Comparison of ENCODE assay signal across 1 cellular context in genomic region chr10:67697646-67698245, GRCh38.
TF ChIP-seq lines count a peak whose summit lies in the region.

No MANE protein-coding gene starts in this region.

TF ChIP-seq in K562, 482 proteins besides CTCF, POLR2A, EP300 and RAD21 (continued from another document):
- TF ChIP-seq AFF1 (IDR thresholded peaks at IDR 0.05; ENCODE audit: low read depth in 1 of 2, partially characterized antibody in 2 of 2), result no peak
- TF ChIP-seq SMAD3 (CRISPR knock-in tag; conservative IDR thresholded peaks at IDR 0.05), result no peak
- no peak for TF ChIP-seq HEY1 (CRISPR knock-in tag; IDR thresholded peaks at IDR 0.05; ENCODE audit: borderline replicate concordance)
- no peak for TF ChIP-seq GTF2B (IDR thresholded peaks at IDR 0.05; ENCODE audit: extremely low read depth, insufficient read length)
- TF ChIP-seq GABPB1 (CRISPR knock-in tag; IDR thresholded peaks at IDR 0.05), result no peak
- no peak for TF ChIP-seq FOXA1 (IDR thresholded peaks at IDR 0.05; ENCODE audit: borderline replicate concordance)
- no peak for TF ChIP-seq HSF4 (CRISPR knock-in tag; IDR thresholded peaks at IDR 0.05; ENCODE audit: borderline replicate concordance)
- TF ChIP-seq FOXP1 (CRISPR knock-in tag; IDR thresholded peaks at IDR 0.05), result no peak
- peak; percentile 60 for TF ChIP-seq NFIC (IDR thresholded peaks at IDR 0.05)
- TF ChIP-seq PREB (CRISPR knock-in tag; IDR thresholded peaks at IDR 0.05), result no peak
- no peak for TF ChIP-seq NR2C2 (CRISPR knock-in tag; IDR thresholded peaks at IDR 0.05)
- TF ChIP-seq NR2C2 (tag; IDR thresholded peaks at IDR 0.05), result no peak
- no peak for TF ChIP-seq RERE (CRISPR knock-in tag; IDR thresholded peaks at IDR 0.05; ENCODE audit: borderline replicate concordance)
- TF ChIP-seq NCOR1 (IDR thresholded peaks at IDR 0.05), result no peak
- TF ChIP-seq MTA3 (IDR thresholded peaks at IDR 0.05; ENCODE audit: borderline replicate concordance), result no peak
- no peak for TF ChIP-seq SIRT6 (IDR thresholded peaks at IDR 0.05; ENCODE audit: low read depth, low read length)
- TF ChIP-seq HNRNPL (IDR thresholded peaks at IDR 0.05; ENCODE audit: low read depth, low read length), result no peak
- TF ChIP-seq THAP12 (CRISPR knock-in tag; IDR thresholded peaks at IDR 0.05), result no peak
- no peak for TF ChIP-seq ESRRA (IDR thresholded peaks at IDR 0.05; ENCODE audit: borderline replicate concordance, low read depth)
- TF ChIP-seq NR4A1 (CRISPR knock-in tag; IDR thresholded peaks at IDR 0.05), result no peak
- no peak for TF ChIP-seq NR4A1 (tag; IDR thresholded peaks at IDR 0.05)
- TF ChIP-seq MTF1 (CRISPR knock-in tag; IDR thresholded peaks at IDR 0.05; ENCODE audit: borderline replicate concordance), result no peak
- no peak for TF ChIP-seq GTF2F1 (IDR thresholded peaks at IDR 0.05; ENCODE audit: low read depth, low read length)
- no peak for TF ChIP-seq ZNF77 (CRISPR knock-in tag; IDR thresholded peaks at IDR 0.05)
- no peak for TF ChIP-seq HMG20B (CRISPR knock-in tag; IDR thresholded peaks at IDR 0.05)
- no peak for TF ChIP-seq FOSL1 (tag; conservative IDR thresholded peaks at IDR 0.05)
- TF ChIP-seq TCF3 (CRISPR knock-in tag; IDR thresholded peaks at IDR 0.05), result no peak
- no peak for TF ChIP-seq E4F1 (CRISPR knock-in tag; IDR thresholded peaks at IDR 0.05; ENCODE audit: borderline replicate concordance)
- no peak for TF ChIP-seq TRIM28 (IDR thresholded peaks at IDR 0.05)
- no peak for TF ChIP-seq PBX2 (CRISPR knock-in tag; IDR thresholded peaks at IDR 0.05; ENCODE audit: low read depth)
- peak; percentile 49; the same call in 1 of the 2 replicates for TF ChIP-seq PBX2 (tag; conservative IDR thresholded peaks at IDR 0.05; ENCODE audit: low read depth)
- TF ChIP-seq PHB2 (IDR thresholded peaks at IDR 0.05; ENCODE audit: low read depth), result no peak
- TF ChIP-seq NFATC3 (IDR thresholded peaks at IDR 0.05), result no peak
